Comparison of ENCODE assay signal across 9 cellular contexts in genomic region chr6:74409447-74409846, GRCh38.
DNase-seq lines count a peak whose midpoint lies in the region; ATAC-seq lines count a peak whose summit lies in the region.
"Had no signal": no experiment of that assay in that cellular context is flagged by ENCODE, and none has a peak within 500 bp of the region (broad histone marks: within the 10 kb centered on the region; RNA-seq: fewer than 3 reads in every experiment).

No MANE protein-coding gene starts in this region.

- no peak overlapping the region for H3K56ac ChIP-seq in mesendoderm (ENCODE audit: low read length)

- H3K4me1 ChIP-seq in mesendoderm (ENCODE audit: control insufficient read depth, low read depth, low read length): no peaks in the 10 kb centered on the region

- no peaks in the 10 kb centered on the region for H3K4me1 Mint-ChIP-seq in activated CD4-positive, alpha-beta T cell treated with anti-CD3 and anti-CD28 coated beads for 36 hours
- H3K4me1 Mint-ChIP-seq: central memory CD8-positive, alpha-beta T cell had no signal

- H3K79me2 ChIP-seq in mesendoderm (ENCODE audit: control insufficient read depth, insufficient read depth, low read length): no peaks in the 10 kb centered on the region

- no peaks in the 10 kb centered on the region for H3K79me1 ChIP-seq in mesendoderm (ENCODE audit: low read length)

- no peak overlapping the region for H3K27ac ChIP-seq in mesendoderm (ENCODE audit: low read depth, low read length)

- no peak overlapping the region for H4K5ac ChIP-seq in mesendoderm (ENCODE audit: low read length)

- H2BK120ac ChIP-seq in mesendoderm (ENCODE audit: low read depth, low read length): no peak overlapping the region

- no peaks in the 10 kb centered on the region for H3K27me3 ChIP-seq in mesendoderm (ENCODE audit: insufficient read depth, low read length, poor library complexity)

- H4K8ac ChIP-seq in mesendoderm (ENCODE audit: low read depth, low read length): no peak overlapping the region

- H2BK15ac ChIP-seq in mesendoderm (replicated peaks; ENCODE audit: low read depth): no peak overlapping the region

- DNase-seq in ACHN (peak; percentile 18), astrocyte of the hippocampus (ENCODE audit: low read depth, low spot score) (peak; percentile 59), mesendoderm (peak; percentile 29), NCI-H2227 (lab: John Stamatoyannopoulos, UW; ENCODE audit: unreplicated experiment) (no peak)
- no peak for DNase-seq in activated CD4-positive, CD25-positive, alpha-beta regulatory T cell (lab: John Stamatoyannopoulos, UW)
- no peak for DNase-seq in activated CD4-positive, alpha-beta T cell treated with anti-CD3 and anti-CD28 coated beads for 36 hours

- no peak overlapping the region for H3K27ac Mint-ChIP-seq in activated CD4-positive, alpha-beta T cell treated with anti-CD3 and anti-CD28 coated beads for 36 hours

- POLR2A ChIA-PET in activated CD4-positive, alpha-beta T cell treated with anti-CD3 and anti-CD28 coated beads for 36 hours (lab: Charles Lee): no interaction called here

- H2BK5ac ChIP-seq in mesendoderm (ENCODE audit: low read length): no peak overlapping the region

- in situ Hi-C loops in ACHN (cut with HindIII; ENCODE audit: low pct_ligation_motif_present, low pct_unique_long_range_greater_than_20kb, low sequenced_read_pairs): no loop called here

- no peaks in the 10 kb centered on the region for H3K36me3 Mint-ChIP-seq in activated CD4-positive, alpha-beta T cell treated with anti-CD3 and anti-CD28 coated beads for 36 hours (ENCODE audit: low read depth)

- intact Hi-C loops in activated CD4-positive, alpha-beta T cell treated with anti-CD3 and anti-CD28 coated beads for 36 hours (cut with DNase I, micrococcal nuclease): no loop called here

- H3K18ac ChIP-seq in mesendoderm (ENCODE audit: low read length): no peak overlapping the region

- H3K9me3 Mint-ChIP-seq in activated CD4-positive, alpha-beta T cell treated with anti-CD3 and anti-CD28 coated beads for 36 hours (ENCODE audit: low read depth): no peaks in the 10 kb centered on the region

- no peak overlapping the region for H2AK5ac ChIP-seq in mesendoderm (ENCODE audit: low read length)

- no peak overlapping the region for H3K9ac ChIP-seq in mesendoderm (ENCODE audit: low read length)

- no peak overlapping the region for H3K4me2 ChIP-seq in mesendoderm (ENCODE audit: low read length)

- no peak overlapping the region for H3K4ac ChIP-seq in mesendoderm (ENCODE audit: low read depth, low read length)

- H3K27me3 Mint-ChIP-seq in activated CD4-positive, alpha-beta T cell treated with anti-CD3 and anti-CD28 coated beads for 36 hours: no peaks in the 10 kb centered on the region
- H3K27me3 Mint-ChIP-seq: central memory CD8-positive, alpha-beta T cell had no signal

- no peaks in the 10 kb centered on the region for H3K36me3 ChIP-seq in mesendoderm (ENCODE audit: control insufficient read depth, insufficient read depth, low read length)

- ATAC-seq in GM18873 (IDR thresholded peaks at IDR 0.05; ENCODE audit: low FRiP score, unreplicated experiment) (peak; percentile 92), HG03378 (IDR thresholded peaks at IDR 0.05; ENCODE audit: unreplicated experiment) (peak; percentile 91)
- ATAC-seq in activated CD4-positive, alpha-beta T cell treated with anti-CD3 and anti-CD28 coated beads for 36 hours: no peak

- CTCF ChIA-PET in activated CD4-positive, alpha-beta T cell treated with anti-CD3 and anti-CD28 coated beads for 36 hours (lab: Charles Lee): interaction anchor here (1.2 to 1.4 kb wide), 2 partner anchors 670 to 800 kb away, joined by 3 to 5 read pairs; no protein-coding TSS in a partner anchor

- no peak overlapping the region for H3K23ac ChIP-seq in mesendoderm (ENCODE audit: low read length)

- H3K4me3 ChIP-seq in mesendoderm (ENCODE audit: low read length): no peak overlapping the region

- no CpG with 5 or more reads among the region's 1 CpG for WGBS in mesendoderm (ENCODE audit: extremely low coverage, insufficient coverage, low lambda C conversion rate)

- H3K4me3 Mint-ChIP-seq in activated CD4-positive, alpha-beta T cell treated with anti-CD3 and anti-CD28 coated beads for 36 hours: no peak overlapping the region
- H3K4me3 Mint-ChIP-seq: central memory CD8-positive, alpha-beta T cell had no signal

Comparison
In these comparisons a context has a peak if more than half of its experiments do, and no peak if none do; other contexts are left out.
1. DNase-seq: peak in ACHN (single experiment), astrocyte of the hippocampus (single experiment) and mesendoderm (single experiment); none in activated CD4-positive, CD25-positive, alpha-beta regulatory T cell (0 of 4), NCI-H2227 (single experiment) and activated CD4-positive, alpha-beta T cell treated with anti-CD3 and anti-CD28 coated beads for 36 hours (single experiment).